ENCODE assay signal across 8 cellular contexts in the genomic region with DNA sequence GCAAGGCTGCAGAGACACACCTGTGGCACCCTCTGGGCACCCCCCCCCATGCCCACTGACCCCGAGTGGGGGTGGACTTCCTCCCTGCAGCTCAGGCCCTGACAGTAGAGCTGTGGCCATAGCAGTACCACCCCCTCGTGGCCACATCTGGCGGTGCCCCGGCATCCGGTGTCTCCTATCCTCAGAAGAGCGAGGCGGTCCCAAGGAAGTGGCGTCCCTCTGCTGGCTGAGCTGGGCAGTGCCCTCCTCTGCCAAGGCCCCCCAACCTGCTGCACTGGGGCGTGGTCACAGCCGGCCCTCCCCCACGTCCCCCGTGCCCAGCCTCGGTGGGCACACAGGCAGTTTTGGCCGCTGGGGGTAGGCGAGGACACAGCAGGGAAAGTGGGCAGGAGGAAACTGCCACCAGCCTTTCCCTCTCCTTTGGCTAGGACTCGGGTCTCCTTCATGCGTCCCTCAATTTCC. TPM values are rescaled to one million over a fixed set of nuclear protein-coding genes. Genes with fewer than 3 reads are reported as not detected.
DNase-seq lines count a peak whose midpoint lies in the region; ATAC-seq and TF ChIP-seq lines count a peak whose summit lies in the region.

No MANE protein-coding gene starts in this region.

- no peaks in the 10 kb centered on the region for H3K9me2 ChIP-seq in PC-9 (ENCODE audit: insufficient read depth)

- H3K36me3 ChIP-seq in HUES64 (ENCODE audit: insufficient read depth, low read length) (no peaks in the 10 kb centered on the region), PC-9 (ENCODE audit: low read depth) (no peaks in the 10 kb centered on the region), left ventricle myocardium inferior (no peaks in the 10 kb centered on the region), prostate gland (no peaks in the 10 kb centered on the region)

- H3K4me2 ChIP-seq in PC-9 = no peak overlapping the region

- H3K4me3 ChIP-seq in HUES64 (ENCODE audit: low read length) (peak overlapping the region; percentile 36), PC-9 (no peak overlapping the region), left ventricle myocardium inferior (no peak overlapping the region), prostate gland (no peak overlapping the region)

- no TSS peak for BruUV-seq in PC-9 (replicated peaks; lab: Mats Ljungman, UMichigan)

- no peak overlapping the region for H2AFZ ChIP-seq in PC-9

- H3K27ac ChIP-seq in HUES64 (ENCODE audit: low read depth, low read length) = no peak overlapping the region
- no peak overlapping the region for H3K27ac ChIP-seq in PC-9
- no peak overlapping the region for H3K27ac ChIP-seq in left ventricle myocardium inferior (replicated peaks)
- H3K27ac ChIP-seq in prostate gland = no peak overlapping the region

- H3K79me2 ChIP-seq in PC-9 (ENCODE audit: low read depth) = no peaks in the 10 kb centered on the region

- CTCF ChIA-PET in PC-9 (lab: Charles Lee) = interaction anchor here (0.6 kb wide), 1 partner anchor 113 kb away, joined by 4 read pairs; no protein-coding TSS in a partner anchor

- H3K9me3 ChIP-seq in HUES64 (ENCODE audit: insufficient read depth, low read depth, low read length) (no peaks in the 10 kb centered on the region), PC-9 (ENCODE audit: insufficient read depth, low read depth) (no peaks in the 10 kb centered on the region), left ventricle myocardium inferior (replicated peaks) (no peaks in the 10 kb centered on the region), prostate gland (no peaks in the 10 kb centered on the region)

- DNase-seq in activated gamma-delta T cell treated with Interleukin-2 at 50 U/mL for 16 hours = peak; percentile 43
- DNase-seq in activated gamma-delta T cell (lab: John Stamatoyannopoulos, UW) = no peak
- peak; percentile 58 to 75 for DNase-seq in PC-9
- peak; percentile 23 for DNase-seq in activated gamma-delta T cell treated with anti-CD3 and anti-CD28 coated beads, Interleukin-2, amount 50 U/mL, for 16 hours (ENCODE audit: low read depth)
- peak; percentile 55 for DNase-seq in left ventricle myocardium inferior
- no peak for DNase-seq in prostate gland (ENCODE audit: low spot score)

- H3F3A ChIP-seq in PC-9 (ENCODE audit: insufficient read depth, low read depth) = no peaks in the 10 kb centered on the region

- TF ChIP-seq CTCF in PC-9 (conservative IDR thresholded peaks at IDR 0.05) (peak; percentile 90), left ventricle myocardium inferior (IDR thresholded peaks at IDR 0.05; ENCODE audit: borderline replicate concordance) (peak; percentile 63), prostate gland (IDR thresholded peaks at IDR 0.05) (peak in 3 of 4 experiments; percentile 16 to 49 (median 32))

- 22% methylated on average over 16 of the region's 17 CpGs for WGBS in HUES64
- WGBS in prostate gland = 40% methylated on average over 17 of the region's 17 CpGs

- intact Hi-C loops in PC-9 (cut with micrococcal nuclease; ENCODE audit: unreplicated experiment) = no loop called here
- intact Hi-C loops in left ventricle myocardium inferior (cut with micrococcal nuclease) = no loop called here
- intact Hi-C loops in prostate gland (cut with DNase I) = no loop called here

- POLR2A ChIA-PET in PC-9 (lab: Charles Lee; ENCODE audit: unreplicated experiment) = no interaction called here

- H3K27me3 ChIP-seq in HUES64 (ENCODE audit: insufficient read depth, low read length) = peaks cover 6% of the 10 kb centered on the region
- peaks cover 87% of the 10 kb centered on the region for H3K27me3 ChIP-seq in PC-9 (ENCODE audit: insufficient read depth, low read depth)
- H3K27me3 ChIP-seq in left ventricle myocardium inferior (ENCODE audit: low read depth) = peaks cover 7% of the 10 kb centered on the region
- no peaks in the 10 kb centered on the region for H3K27me3 ChIP-seq in prostate gland (replicated peaks; ENCODE audit: insufficient read depth)

- no peak for ATAC-seq in HG02678 (IDR thresholded peaks at IDR 0.05; ENCODE audit: unreplicated experiment)

- no peaks in the 10 kb centered on the region for H3K4me1 ChIP-seq in HUES64 (ENCODE audit: insufficient read depth, low read length)
- H3K4me1 ChIP-seq in PC-9 (replicated peaks; ENCODE audit: insufficient read depth) = no peaks in the 10 kb centered on the region
- H3K4me1 ChIP-seq in left ventricle myocardium inferior = no peaks in the 10 kb centered on the region
- H3K4me1 ChIP-seq in prostate gland (replicated peaks) = no peaks in the 10 kb centered on the region

- no peak overlapping the region for H3K9ac ChIP-seq in HUES64 (ENCODE audit: low read depth, low read length)

- TF ChIP-seq POLR2A in prostate gland (IDR thresholded peaks at IDR 0.05) = no peak

- H4K20me1 ChIP-seq in PC-9 (ENCODE audit: insufficient read depth) = no peaks in the 10 kb centered on the region

RNA-seq across cellular contexts. Expression of gene SLC6A12, which starts 6.0 kb away (rescaled TPM):
- polyA plus RNA-seq in HUES64 (2013, experiment 1 of 2) = not detected
- 0.32 TPM for polyA plus RNA-seq in HUES64 (2013, experiment 2 of 2)
- total RNA-seq in PC-9 (2021) = not detected in 2 replicates
- 1.2 TPM for total RNA-seq in left ventricle myocardium inferior
- 1 to 10 TPM; 1.0 to 1.9 TPM for total RNA-seq in prostate gland

RNA-seq across cellular contexts. Expression of gene SLC6A13, which starts 42.7 kb away (rescaled TPM):
- polyA plus RNA-seq in HUES64 (2013, experiment 1 of 2) = not detected
- not detected for polyA plus RNA-seq in HUES64 (2013, experiment 2 of 2)
- total RNA-seq in PC-9 (2021) (not detected in 2 replicates), left ventricle myocardium inferior (1.8 TPM), prostate gland (under 1 TPM in 1 of 2 donors, not detected in 1; 0.85 TPM)

Comparison
In these comparisons a context has a peak if more than half of its experiments do, and no peak if none do; other contexts are left out.
1. DNase-seq: peak in activated gamma-delta T cell treated with Interleukin-2 at 50 U/mL for 16 hours (single experiment), PC-9 (2 of 2), activated gamma-delta T cell treated with anti-CD3 and anti-CD28 coated beads, Interleukin-2, amount 50 U/mL, for 16 hours (single experiment) and left ventricle myocardium inferior (single experiment); none in activated gamma-delta T cell (single experiment) and prostate gland (single experiment).
2. CTCF ChIP-seq: peak in every context shown above with its lines; median percentile 90 in PC-9; 63 in left ventricle myocardium inferior; 32 in prostate gland.